Comparison of ENCODE assay signal across 24 cellular contexts in genomic region chr2:121417826-121418225, GRCh38.
DNase-seq lines count a peak whose midpoint lies in the region; ATAC-seq, FAIRE-seq and TF ChIP-seq lines count a peak whose summit lies in the region.
"Had no signal": no experiment of that assay in that cellular context is flagged by ENCODE, and none has a peak within 500 bp of the region (broad histone marks: within the 10 kb centered on the region; RNA-seq: fewer than 3 reads in every experiment).

No MANE protein-coding gene starts in this region.

- H3K4me1 ChIP-seq in liver (ENCODE audit: control insufficient read depth in 4 of 4, insufficient read depth in 4 of 4, low read length in 3 of 4) (peaks cover 4 to 40% (median 18%) of the 10 kb centered on the region in 4 donors), HepG2 (ENCODE audit: insufficient read depth, low read length) (no peaks in the 10 kb centered on the region)
- H3K4me1 ChIP-seq: A549; BE2C; BLaER1 treated with 17β-estradiol and CSF1 and Interleukin-3, amounts not matched to agents 10 nM and 100 nM had no signal

- intact Hi-C loops in HepG2 (cut with micrococcal nuclease; ENCODE audit: unreplicated experiment), result no loop called here

- TF ChIP-seq POLR2A in HepG2 (IDR thresholded peaks at IDR 0.05; ENCODE audit: insufficient read depth in 1 of 2, low read depth in 2 of 2, low read length in 2 of 2), result no peak

- H3K9me3 ChIP-seq in liver (ENCODE audit: control insufficient read depth in 4 of 4, low read length in 3 of 4) (no peaks in the 10 kb centered on the region), HepG2 (ENCODE audit: low read length) (no peaks in the 10 kb centered on the region)
- H3K9me3 ChIP-seq: A549; BE2C; BLaER1 treated with 17β-estradiol and CSF1 and Interleukin-3, amounts not matched to agents 10 nM and 100 nM had no signal

- CTCF ChIA-PET in HepG2 (lab: Yijun Ruan, JAX; ENCODE audit: low intra/inter-chr PET ratio, low total read pairs), result no interaction called here

- TF ChIP-seq EP300 in HepG2 (IDR thresholded peaks at IDR 0.05; ENCODE audit: low read depth in 2 of 2, low read length in 2 of 2) (no peak), HepG2 (CRISPR knock-in tag; IDR thresholded peaks at IDR 0.05; ENCODE audit: borderline replicate concordance) (no peak)

- in situ Hi-C loops in HepG2 (cut with HindIII; ENCODE audit: extremely low pct_ligation_motif_present, low pct_unique_long_range_greater_than_20kb), result no loop called here

- BruUV-seq in HepG2 (replicated peaks; lab: Mats Ljungman, UMichigan), result no TSS peak

- no peak overlapping the region for H3K4me3 ChIP-seq in liver (ENCODE audit: low read depth in 1 of 3, low read length in 3 of 3)
- H3K4me3 ChIP-seq in HepG2 (replicated peaks in 1 of 3; ENCODE audit: insufficient read depth in 1 of 3, low read depth in 2 of 3, low read length in 3 of 3), result no peak overlapping the region
- H3K4me3 ChIP-seq: A549; BLaER1 treated with 17β-estradiol and CSF1 and Interleukin-3, amounts not matched to agents 10 nM and 100 nM; GM23338 had no signal

- H3K36me3 ChIP-seq in liver (ENCODE audit: control insufficient read depth in 4 of 4, insufficient read depth in 3 of 4, low read depth in 1 of 4, low read length in 3 of 4) (peaks cover 0 to 12% (median 3%) of the 10 kb centered on the region in 4 donors), HepG2 (replicated peaks in 1 of 2; ENCODE audit: control insufficient read depth in 1 of 2, insufficient read depth in 2 of 2, low read length in 2 of 2) (peaks cover 14 to 50% of the 10 kb centered on the region in 2 experiments)
- H3K36me3 ChIP-seq: BE2C had no signal

- no peaks in the 10 kb centered on the region for H3K27me3 ChIP-seq in liver (ENCODE audit: control insufficient read depth in 4 of 4, insufficient read depth in 4 of 4, low read length in 3 of 4)
- no peaks in the 10 kb centered on the region for H3K27me3 ChIP-seq in HepG2 (ENCODE audit: control insufficient read depth in 1 of 2, insufficient read depth in 2 of 2, low read length in 2 of 2)
- H3K27me3 ChIP-seq: BE2C; BLaER1 treated with 17β-estradiol and CSF1 and Interleukin-3, amounts not matched to agents 10 nM and 100 nM had no signal

- TF ChIP-seq RAD21 in liver (IDR thresholded peaks at IDR 0.05), result no peak
- TF ChIP-seq RAD21 in HepG2 (CRISPR knock-in tag; IDR thresholded peaks at IDR 0.05), result no peak

- POLR2A ChIA-PET in HepG2 (lab: Yijun Ruan, JAX), result no interaction called here

- no peak overlapping the region for H2AFZ ChIP-seq in HepG2 (ENCODE audit: low read length)
- H2AFZ ChIP-seq: GM23338 had no signal

- peak; percentile 17 for DNase-seq in NCI-H1105 treated with DMSO at 0.1 percent for 48 hours (lab: John Stamatoyannopoulos, UW)
- no peak for DNase-seq in NCI-H1105 (lab: John Stamatoyannopoulos, UW)
- no peak for DNase-seq in HepG2 (ENCODE audit: low spot score)
- DNase-seq in frontal cortex (ENCODE audit: low spot score in 2 of 2), result no peak
- no peak for DNase-seq in EL
- DNase-seq: 8988T; ACHN; AML-193; BE2C; CD4-positive, alpha-beta T cell; CD8-positive, alpha-beta memory T cell; DMS153; DMS79; GF-D8; H9 had no signal

- H3K27ac ChIP-seq in liver (ENCODE audit: low read depth in 1 of 2, low read length in 2 of 2) (peak overlapping the region in 1 of 2 donors; percentile 76), HepG2 (ENCODE audit: extremely low read length, insufficient read depth, low read length) (no peak overlapping the region)
- H3K27ac ChIP-seq: A549; BLaER1 treated with 17β-estradiol and CSF1 and Interleukin-3, amounts not matched to agents 10 nM and 100 nM had no signal

- WGBS in liver, result 48% methylated on average over 4 of the region's 4 CpGs
- WGBS in HepG2 (ENCODE audit: low lambda C conversion rate), result 96% methylated on average over 4 of the region's 4 CpGs

- H4K20me1 ChIP-seq in HepG2 (ENCODE audit: insufficient read depth, low read length), result no peaks in the 10 kb centered on the region

- no peak for ATAC-seq in HepG2
- no peak for ATAC-seq in HG03342 (IDR thresholded peaks at IDR 0.05; ENCODE audit: unreplicated experiment)
- ATAC-seq: A549, HCT116 had no signal

- no peak for TF ChIP-seq CTCF in liver (IDR thresholded peaks at IDR 0.05; ENCODE audit: low read depth, low read length, missing input control)
- TF ChIP-seq CTCF in HepG2 (CRISPR knock-in tag; IDR thresholded peaks at IDR 0.05), result no peak

- no peaks in the 10 kb centered on the region for H3K79me2 ChIP-seq in HepG2 (ENCODE audit: insufficient read depth, low read length)

- H3K9ac ChIP-seq in liver (ENCODE audit: low read depth in 1 of 2, low read length in 2 of 2) (peak overlapping the region; percentile 38 to 55), HepG2 (ENCODE audit: insufficient read depth, low read depth, low read length) (no peak overlapping the region)
- H3K9ac ChIP-seq: BLaER1 treated with 17β-estradiol and CSF1 and Interleukin-3, amounts not matched to agents 10 nM and 100 nM had no signal

- no peak for FAIRE-seq in HepG2 (lab: Jason Lieb, UNC)
- peak; percentile 48 for FAIRE-seq in frontal cortex (lab: Jason Lieb, UNC)
- FAIRE-seq: A549, D721Med, GM12891, GM18507 had no signal

- H3K4me2 ChIP-seq in HepG2 (ENCODE audit: low read depth, low read length), result no peak overlapping the region
- H3K4me2 ChIP-seq: A549; BLaER1 treated with 17β-estradiol and CSF1 and Interleukin-3, amounts not matched to agents 10 nM and 100 nM; GM23338 had no signal

TF ChIP-seq in liver, 16 proteins besides CTCF, POLR2A, EP300 and RAD21 (continues in another document):
- no peak for TF ChIP-seq EGR1 (IDR thresholded peaks at IDR 0.05; ENCODE audit: low read depth in 2 of 2)
- no peak for TF ChIP-seq ZBTB33 (IDR thresholded peaks at IDR 0.05)
- no peak for TF ChIP-seq TAF1 (conservative IDR thresholded peaks at IDR 0.05)
- TF ChIP-seq JUND (IDR thresholded peaks at IDR 0.05), result no peak
- no peak for TF ChIP-seq RXRA (IDR thresholded peaks at IDR 0.05)

TF ChIP-seq in HepG2, 621 proteins besides CTCF, POLR2A, EP300 and RAD21 (continues in another document):
- no peak for TF ChIP-seq ZNF280D (CRISPR knock-in tag; IDR thresholded peaks at IDR 0.05)
- TF ChIP-seq ZNF737 (CRISPR knock-in tag; IDR thresholded peaks at IDR 0.05; ENCODE audit: borderline replicate concordance), result no peak
- no peak for TF ChIP-seq FOXA1 (IDR thresholded peaks at IDR 0.05)
- no peak for TF ChIP-seq FOXA1 (CRISPR knock-in tag; IDR thresholded peaks at IDR 0.05)
- TF ChIP-seq CREB1 (IDR thresholded peaks at IDR 0.05), result no peak
- TF ChIP-seq CREB1 (CRISPR knock-in tag; IDR thresholded peaks at IDR 0.05), result no peak
- no peak for TF ChIP-seq E2F1 (CRISPR knock-in tag; IDR thresholded peaks at IDR 0.05)
- TF ChIP-seq, protein P1, sequence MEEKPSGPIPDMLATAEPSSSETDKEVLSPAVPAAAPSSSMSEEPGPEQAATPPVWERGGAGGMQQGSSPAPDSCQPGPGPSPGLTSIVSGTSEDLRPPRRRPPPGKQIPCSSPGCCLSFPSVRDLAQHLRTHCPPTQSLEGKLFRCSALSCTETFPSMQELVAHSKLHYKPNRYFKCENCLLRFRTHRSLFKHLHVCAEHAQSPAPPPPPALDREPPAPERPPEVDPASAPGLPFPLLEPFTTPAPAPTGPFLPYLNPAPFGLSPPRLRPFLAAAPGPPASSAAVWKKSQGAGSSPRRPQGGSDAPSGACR (CRISPR knock-in tag; IDR thresholded peaks at IDR 0.05), result no peak
- TF ChIP-seq BORCS8-MEF2B (CRISPR knock-in tag; IDR thresholded peaks at IDR 0.05), result no peak
